In the genomic region with DNA sequence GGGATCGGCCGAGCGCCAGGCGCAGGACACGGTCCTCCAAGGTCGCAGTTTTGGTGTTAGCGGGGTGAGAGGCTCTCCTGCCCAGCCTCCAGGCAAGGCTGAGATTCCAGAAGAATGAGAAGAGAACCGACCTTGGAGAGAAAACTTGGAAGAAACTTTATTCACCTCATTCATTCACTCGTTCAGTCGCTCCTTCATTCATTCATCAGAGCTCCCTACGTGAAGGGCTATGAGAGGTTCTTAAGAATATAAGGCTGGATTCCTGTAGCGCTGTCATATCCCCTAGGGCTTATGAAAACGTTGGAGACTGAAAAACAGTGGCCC, we compare ENCODE assay signal across 8 cellular contexts. TPM values are rescaled to one million over a fixed set of nuclear protein-coding genes. Genes with fewer than 3 reads are reported as not detected.
DNase-seq lines count a peak whose midpoint lies in the region; ATAC-seq, FAIRE-seq and TF ChIP-seq lines count a peak whose summit lies in the region.

No MANE protein-coding gene starts in this region.

- in situ Hi-C loops in ACHN (cut with HindIII; ENCODE audit: low pct_ligation_motif_present, low pct_unique_long_range_greater_than_20kb, low sequenced_read_pairs): no loop called here

- TF ChIP-seq EP300 in neural cell (conservative IDR thresholded peaks at IDR 0.05; ENCODE audit: poor library complexity, severe bottlenecking): no peak

- intact Hi-C loops in CD14-positive monocyte (cut with micrococcal nuclease) (no loop called here), dorsolateral prefrontal cortex (cut with DNase I) (loop anchor here (1.0 to 10.0 kb wide), 4 partner anchors 113 to 196 kb away; a partner anchor contains a TSS)

- TF ChIP-seq CTCF in CD14-positive monocyte (IDR thresholded peaks at IDR 0.05) (no peak), Loucy (conservative IDR thresholded peaks at IDR 0.05; ENCODE audit: low read length) (no peak), dorsolateral prefrontal cortex (IDR thresholded peaks at IDR 0.05 in 54 of 56, conservative IDR thresholded peaks at IDR 0.05 in 2 of 56; ENCODE audit: low read depth in 1 of 56, partially characterized antibody in 56 of 56) (peak in 5 of 56 donors; percentile 1 to 7 (median 6)), neural cell (IDR thresholded peaks at IDR 0.05; ENCODE audit: poor library complexity, severe bottlenecking) (no peak)

- peak overlapping the region; percentile 53 for H3K9ac ChIP-seq in Loucy (ENCODE audit: low read depth, low read length, poor library complexity, severe bottlenecking)
- H3K9ac ChIP-seq in neural cell (ENCODE audit: low read length): peak overlapping the region; percentile 91

- DNase-seq in CD14-positive monocyte (ENCODE audit: low spot score): no peak
- no peak for DNase-seq in dorsolateral prefrontal cortex
- DNase-seq in frontal cortex (ENCODE audit: low spot score in 2 of 2): no peak
- DNase-seq in ACHN: no peak

- H3K4me1 Mint-ChIP-seq in CD14-positive monocyte: peaks cover 20% of the 10 kb centered on the region

- H3K9me3 Mint-ChIP-seq in CD14-positive monocyte: peaks cover 0 to 25% (median 11%) of the 10 kb centered on the region in 7 donors

- peaks cover 23% of the 10 kb centered on the region for H4K20me1 ChIP-seq in Loucy (ENCODE audit: insufficient read depth, low read length, poor library complexity, severe bottlenecking)
- H4K20me1 ChIP-seq in neural cell (ENCODE audit: insufficient read depth): no peaks in the 10 kb centered on the region

- H3F3A ChIP-seq in Loucy (ENCODE audit: low read depth) (no peaks in the 10 kb centered on the region), neural cell (ENCODE audit: insufficient read depth, low read length, poor library complexity, severe bottlenecking) (no peaks in the 10 kb centered on the region)

- no peak for ATAC-seq in GM18873 (IDR thresholded peaks at IDR 0.05; ENCODE audit: low FRiP score, unreplicated experiment)
- no peak for ATAC-seq in GM18517 (IDR thresholded peaks at IDR 0.05; ENCODE audit: unreplicated experiment)

- no peaks in the 10 kb centered on the region for H3K9me2 ChIP-seq in Loucy (replicated peaks; ENCODE audit: low read depth, low read length)
- H3K9me2 ChIP-seq in neural cell (ENCODE audit: insufficient read depth, low read length): no peaks in the 10 kb centered on the region

- H3K27me3 ChIP-seq in Loucy (ENCODE audit: insufficient read depth, low read length, poor library complexity, severe bottlenecking) (peaks cover 5% of the 10 kb centered on the region), dorsolateral prefrontal cortex (no peaks in the 10 kb centered on the region), neural cell (ENCODE audit: insufficient read depth, low read depth, low read length) (no peaks in the 10 kb centered on the region)

- H2AFZ ChIP-seq in Loucy (ENCODE audit: low read length) (peak overlapping the region; percentile 86), neural cell (ENCODE audit: low read depth, low read length) (peak overlapping the region; percentile 60)

- H3K4me3 Mint-ChIP-seq in CD14-positive monocyte: peak overlapping the region; percentile 72 to 84

- no peaks in the 10 kb centered on the region for H3K9me3 ChIP-seq in Loucy (ENCODE audit: insufficient read depth, low read depth, low read length)
- no peaks in the 10 kb centered on the region for H3K9me3 ChIP-seq in neural cell (ENCODE audit: low read length)

- H3K4me3 ChIP-seq in Loucy (ENCODE audit: low read length, poor library complexity, severe bottlenecking): peak overlapping the region; percentile 99
- H3K4me3 ChIP-seq in dorsolateral prefrontal cortex: peak overlapping the region; percentile 68 to 98 (median 92)
- peak overlapping the region; percentile 97 for H3K4me3 ChIP-seq in neural cell (ENCODE audit: low read length)

- H3K36me3 ChIP-seq in Loucy (ENCODE audit: insufficient read depth, low read length) (no peaks in the 10 kb centered on the region), neural cell (ENCODE audit: insufficient read depth, low read length) (no peaks in the 10 kb centered on the region)

- peaks cover 71 to 87% (median 78%) of the 10 kb centered on the region in 3 donors for H3K27me3 Mint-ChIP-seq in CD14-positive monocyte (ENCODE audit: low read depth in 3 of 3)

- peaks cover 3 to 4% of the 10 kb centered on the region in 2 donors for H3K36me3 Mint-ChIP-seq in CD14-positive monocyte

- H3K79me2 ChIP-seq in Loucy (ENCODE audit: insufficient read depth, low read length) (peaks cover 38% of the 10 kb centered on the region), neural cell (replicated peaks; ENCODE audit: insufficient read depth, low read length) (peaks cover 31% of the 10 kb centered on the region)

- no peak for TF ChIP-seq RAD21 in neural cell (conservative IDR thresholded peaks at IDR 0.05)

- no peak for FAIRE-seq in frontal cortex (lab: Jason Lieb, UNC)

- H3K27ac ChIP-seq in dorsolateral prefrontal cortex (peak overlapping the region in 54 of 59 donors; percentile 43 to 93 (median 84)), neural cell (ENCODE audit: low read length) (peak overlapping the region; percentile 91)

- H3K4me2 ChIP-seq in Loucy (ENCODE audit: low read depth, low read length, poor library complexity, severe bottlenecking) (peak overlapping the region; percentile 77), neural cell (ENCODE audit: low read length) (peak overlapping the region; percentile 90)

- peaks cover 18% of the 10 kb centered on the region for H3K4me1 ChIP-seq in Loucy (ENCODE audit: insufficient read depth, low read length, poor library complexity, severe bottlenecking)

- H3K27ac Mint-ChIP-seq in CD14-positive monocyte: no peak overlapping the region

TF ChIP-seq in neural cell, 6 proteins besides CTCF, POLR2A, EP300 and RAD21:
- TF ChIP-seq SMC3 (conservative IDR thresholded peaks at IDR 0.05; ENCODE audit: poor library complexity): no peak
- no peak for TF ChIP-seq EZH2 (IDR thresholded peaks at IDR 0.05; ENCODE audit: borderline replicate concordance, insufficient read depth, low read length, poor library complexity, severe bottlenecking)
- TF ChIP-seq POLR2AphosphoS5 (IDR thresholded peaks at IDR 0.05): no peak

RNA-seq across cellular contexts. Expression of a gene that starts 1.0 kb away (rescaled TPM):
- polyA plus RNA-seq in CD14-positive monocyte (under 1 TPM; 0.42 to 0.65 TPM), neural cell (61.1 and 79.2 TPM in 2 replicates)
- total RNA-seq in dorsolateral prefrontal cortex (100 to 1,000 TPM in 108 of 120 experiments, 10 to 100 TPM in 12; 56.0 to 204 (median 131) TPM), frontal cortex (118 TPM)
- 221 and 225 TPM in 2 replicates for polyA minus RNA-seq in neural cell

Comparison
In these comparisons a context has a peak if more than half of its experiments do, and no peak if none do; other contexts are left out.
1. intact Hi-C loops: an anchor here in dorsolateral prefrontal cortex (1.0 to 10.0 kb wide); none called in CD14-positive monocyte.